ENCODE assay signal across 14 cellular contexts in genomic region chr16:74760007-74760767, GRCh38. TPM values are rescaled to one million over a fixed set of nuclear protein-coding genes. Genes with fewer than 3 reads are reported as not detected.
DNase-seq lines count a peak whose midpoint lies in the region; ATAC-seq and TF ChIP-seq lines count a peak whose summit lies in the region.
"Had no signal": no experiment of that assay in that cellular context is flagged by ENCODE, and none has a peak within 500 bp of the region (broad histone marks: within the 10 kb centered on the region; RNA-seq: fewer than 3 reads in every experiment).

No MANE protein-coding gene starts in this region.

- peaks cover 7% of the 10 kb centered on the region for H3K27me3 Mint-ChIP-seq in activated CD4-positive, alpha-beta T cell treated with anti-CD3 and anti-CD28 coated beads for 36 hours

- TF ChIP-seq CTCF in osteoblast (IDR thresholded peaks at IDR 0.05; ENCODE audit: extremely low read depth, low read depth, low read length) (no peak), GM10248 (IDR thresholded peaks at IDR 0.05; ENCODE audit: control extremely low read depth, extremely low read depth, low read depth, missing control alignments) (no peak)

- H4K20me1 ChIP-seq in osteoblast (ENCODE audit: insufficient read depth, low read length): no peaks in the 10 kb centered on the region

- no peaks in the 10 kb centered on the region for H3K36me3 Mint-ChIP-seq in activated CD4-positive, alpha-beta T cell treated with anti-CD3 and anti-CD28 coated beads for 36 hours (ENCODE audit: low read depth)

- H3K79me2 ChIP-seq in osteoblast (ENCODE audit: insufficient read depth, low read length): no peaks in the 10 kb centered on the region

- H3K4me3 ChIP-seq in osteoblast (ENCODE audit: insufficient read depth, low read length): no peak overlapping the region
- H3K4me3 ChIP-seq: coronary artery, psoas muscle had no signal

- DNase-seq in activated CD4-positive, alpha-beta T cell treated with anti-CD3 and anti-CD28 coated beads for 36 hours: peak; percentile 53
- DNase-seq in activated CD4-positive, alpha-beta T cell treated with anti-CD3 and anti-CD28 coated beads, Interleukin-2, amount 50 U/mL, for 4 hours: no peak
- DNase-seq in amniotic epithelial cell (ENCODE audit: low read depth) (peak; percentile 13), osteoblast (ENCODE audit: insufficient read length, low spot score, missing footprints) (no peak), GM10248 (ENCODE audit: extremely low spot score) (no peak), AG08395 (ENCODE audit: low spot score) (no peak)
- DNase-seq in activated CD8-positive, alpha-beta memory T cell treated with anti-CD3 and anti-CD28 coated beads, Interleukin-2, amount 50 U/mL, for 4 hours: no peak
- DNase-seq: NCI-H1930, psoas muscle had no signal

- CTCF ChIA-PET in activated CD4-positive, alpha-beta T cell treated with anti-CD3 and anti-CD28 coated beads for 36 hours (lab: Charles Lee): interaction anchor here (1.0 to 1.1 kb wide), 2 partner anchors 11 to 642 kb away, joined by 3 to 4 read pairs; no protein-coding TSS in a partner anchor
- CTCF ChIA-PET in GM10248 (lab: Yijun Ruan, JAX): no interaction called here

- no peaks in the 10 kb centered on the region for H3K36me3 ChIP-seq in osteoblast (ENCODE audit: insufficient read depth, low read length)

- intact Hi-C loops in activated CD4-positive, alpha-beta T cell treated with anti-CD3 and anti-CD28 coated beads for 36 hours (cut with DNase I, micrococcal nuclease): no loop called here

- H3K9me3 ChIP-seq in osteoblast (ENCODE audit: low read depth, low read length): no peaks in the 10 kb centered on the region
- H3K9me3 ChIP-seq: psoas muscle had no signal

- peak overlapping the region; percentile 18 for H2AFZ ChIP-seq in osteoblast (ENCODE audit: low read length)

- no peak overlapping the region for H3K4me2 ChIP-seq in osteoblast (ENCODE audit: insufficient read depth, low read length)

- no peak overlapping the region for H3K27ac ChIP-seq in osteoblast (ENCODE audit: low read depth, low read length)
- H3K27ac ChIP-seq: 22Rv1, coronary artery, psoas muscle had no signal

- no peak overlapping the region for H3K27ac Mint-ChIP-seq in activated CD4-positive, alpha-beta T cell treated with anti-CD3 and anti-CD28 coated beads for 36 hours
- H3K27ac Mint-ChIP-seq: activated T-helper 1 cell treated with anti-CD3 and anti-CD28 coated beads, Interleukin-12 subunit alpha, Interleukin-12 subunit beta, Interleukin-2, Interleukin-4 antibody, amounts not matched to agents 30 ng/mL and 10 ng/mL and 1 ng/mL, durations not matched to agents 14 hours and 24 hours and 36 hours had no signal

- no peaks in the 10 kb centered on the region for H3K4me1 ChIP-seq in osteoblast (ENCODE audit: insufficient read depth, low read length)
- H3K4me1 ChIP-seq: psoas muscle had no signal

- H3K9me3 Mint-ChIP-seq in activated CD4-positive, alpha-beta T cell treated with anti-CD3 and anti-CD28 coated beads for 36 hours (ENCODE audit: low read depth): no peaks in the 10 kb centered on the region
- H3K9me3 Mint-ChIP-seq: activated T-helper 1 cell treated with anti-CD3 and anti-CD28 coated beads, Interleukin-12 subunit alpha, Interleukin-12 subunit beta, Interleukin-2, Interleukin-4 antibody, amounts not matched to agents 30 ng/mL and 10 ng/mL and 1 ng/mL, durations not matched to agents 14 hours and 24 hours and 36 hours had no signal

- peak; percentile 74 for ATAC-seq in activated CD4-positive, alpha-beta T cell treated with anti-CD3 and anti-CD28 coated beads for 36 hours
- ATAC-seq in HG02938 (IDR thresholded peaks at IDR 0.05; ENCODE audit: unreplicated experiment): peak; percentile 75
- ATAC-seq: psoas muscle had no signal

- POLR2A ChIA-PET in activated CD4-positive, alpha-beta T cell treated with anti-CD3 and anti-CD28 coated beads for 36 hours (lab: Charles Lee): no interaction called here
- POLR2A ChIA-PET in GM10248 (lab: Yijun Ruan, JAX): no interaction called here

- no peaks in the 10 kb centered on the region for H3K4me1 Mint-ChIP-seq in activated CD4-positive, alpha-beta T cell treated with anti-CD3 and anti-CD28 coated beads for 36 hours

- peaks cover 14% of the 10 kb centered on the region for H3K27me3 ChIP-seq in osteoblast (ENCODE audit: insufficient read depth, low read length)

- H3K4me3 Mint-ChIP-seq in activated CD4-positive, alpha-beta T cell treated with anti-CD3 and anti-CD28 coated beads for 36 hours: no peak overlapping the region
- H3K4me3 Mint-ChIP-seq: activated T-helper 1 cell treated with anti-CD3 and anti-CD28 coated beads, Interleukin-12 subunit alpha, Interleukin-12 subunit beta, Interleukin-2, Interleukin-4 antibody, amounts not matched to agents 30 ng/mL and 10 ng/mL and 1 ng/mL, durations not matched to agents 14 hours and 24 hours and 36 hours had no signal

RNA-seq across cellular contexts. Expression of gene FA2H, which starts 14.4 kb away (rescaled TPM):
- not detected for total RNA-seq in activated CD4-positive, alpha-beta T cell treated with anti-CD3 and anti-CD28 coated beads for 36 hours
- not detected in 2 replicates for total RNA-seq in osteoblast
- total RNA-seq: activated T-helper 1 cell treated with anti-CD3 and anti-CD28 coated beads, Interleukin-12 subunit alpha, Interleukin-12 subunit beta, Interleukin-2, Interleukin-4 antibody, amounts not matched to agents 30 ng/mL and 10 ng/mL and 1 ng/mL, durations not matched to agents 14 hours and 24 hours and 36 hours; lung microvascular endothelial cell; psoas muscle had no signal

RNA-seq across cellular contexts. Expression of gene MLKL, which starts 59.5 kb away (rescaled TPM):
- total RNA-seq in activated CD4-positive, alpha-beta T cell treated with anti-CD3 and anti-CD28 coated beads for 36 hours: 10 to 100 TPM; 30.3 TPM
- 5.1 and 9.1 TPM in 2 replicates for total RNA-seq in osteoblast

Comparison
In these comparisons a context has a peak if more than half of its experiments do, and no peak if none do; other contexts are left out.
1. DNase-seq: peak in activated CD4-positive, alpha-beta T cell treated with anti-CD3 and anti-CD28 coated beads for 36 hours (single experiment) and amniotic epithelial cell (single experiment); none in activated CD4-positive, alpha-beta T cell treated with anti-CD3 and anti-CD28 coated beads, Interleukin-2, amount 50 U/mL, for 4 hours (0 of 2), osteoblast (single experiment), activated CD8-positive, alpha-beta memory T cell treated with anti-CD3 and anti-CD28 coated beads, Interleukin-2, amount 50 U/mL, for 4 hours (single experiment), GM10248 (single experiment) and AG08395 (single experiment).